1 cellular context compared by ENCODE assay signal in genomic region chr11:134037093-134037908, GRCh38.
TF ChIP-seq lines count a peak whose summit lies in the region.

No MANE protein-coding gene starts in this region.

TF ChIP-seq in HEK293, 187 proteins besides CTCF, POLR2A, EP300 and RAD21 (continued from another document and continues in another):
- TF ChIP-seq, protein P1, sequence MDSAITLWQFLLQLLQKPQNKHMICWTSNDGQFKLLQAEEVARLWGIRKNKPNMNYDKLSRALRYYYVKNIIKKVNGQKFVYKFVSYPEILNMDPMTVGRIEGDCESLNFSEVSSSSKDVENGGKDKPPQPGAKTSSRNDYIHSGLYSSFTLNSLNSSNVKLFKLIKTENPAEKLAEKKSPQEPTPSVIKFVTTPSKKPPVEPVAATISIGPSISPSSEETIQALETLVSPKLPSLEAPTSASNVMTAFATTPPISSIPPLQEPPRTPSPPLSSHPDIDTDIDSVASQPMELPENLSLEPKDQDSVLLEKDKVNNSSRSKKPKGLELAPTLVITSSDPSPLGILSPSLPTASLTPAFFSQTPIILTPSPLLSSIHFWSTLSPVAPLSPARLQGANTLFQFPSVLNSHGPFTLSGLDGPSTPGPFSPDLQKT (IDR thresholded peaks at IDR 0.05; ENCODE audit: borderline replicate concordance, low read depth, low read length), result no peak
- no peak for TF ChIP-seq ZNF174 (tag by site-specific recombination; IDR thresholded peaks at IDR 0.05)
- peak; percentile 52; the same call in 1 of the 2 replicates for TF ChIP-seq PATZ1 (tag by site-specific recombination; IDR thresholded peaks at IDR 0.05)
- 0 out of 2 replicates have a peak, but pooled peaks have one; percentile 23 for TF ChIP-seq ZEB2 (tag by site-specific recombination; IDR thresholded peaks at IDR 0.05)
- TF ChIP-seq ZNF140 (tag by site-specific recombination; IDR thresholded peaks at IDR 0.05), result no peak
- TF ChIP-seq, protein P2, sequence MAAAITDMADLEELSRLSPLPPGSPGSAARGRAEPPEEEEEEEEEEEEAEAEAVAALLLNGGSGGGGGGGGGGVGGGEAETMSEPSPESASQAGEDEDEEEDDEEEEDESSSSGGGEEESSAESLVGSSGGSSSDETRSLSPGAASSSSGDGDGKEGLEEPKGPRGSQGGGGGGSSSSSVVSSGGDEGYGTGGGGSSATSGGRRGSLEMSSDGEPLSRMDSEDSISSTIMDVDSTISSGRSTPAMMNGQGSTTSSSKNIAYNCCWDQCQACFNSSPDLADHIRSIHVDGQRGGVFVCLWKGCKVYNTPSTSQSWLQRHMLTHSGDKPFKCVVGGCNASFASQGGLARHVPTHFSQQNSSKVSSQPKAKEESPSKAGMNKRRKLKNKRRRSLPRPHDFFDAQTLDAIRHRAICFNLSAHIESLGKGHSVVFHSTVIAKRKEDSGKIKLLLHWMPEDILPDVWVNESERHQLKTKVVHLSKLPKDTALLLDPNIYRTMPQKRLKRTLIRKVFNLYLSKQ (tag by site-specific recombination; IDR thresholded peaks at IDR 0.05; ENCODE audit: borderline replicate concordance), result no peak
- no peak for TF ChIP-seq ZNF621 (tag by site-specific recombination; IDR thresholded peaks at IDR 0.05)
- no peak for TF ChIP-seq ZNF585B (tag by site-specific recombination; IDR thresholded peaks at IDR 0.05)
- TF ChIP-seq, protein P3, sequence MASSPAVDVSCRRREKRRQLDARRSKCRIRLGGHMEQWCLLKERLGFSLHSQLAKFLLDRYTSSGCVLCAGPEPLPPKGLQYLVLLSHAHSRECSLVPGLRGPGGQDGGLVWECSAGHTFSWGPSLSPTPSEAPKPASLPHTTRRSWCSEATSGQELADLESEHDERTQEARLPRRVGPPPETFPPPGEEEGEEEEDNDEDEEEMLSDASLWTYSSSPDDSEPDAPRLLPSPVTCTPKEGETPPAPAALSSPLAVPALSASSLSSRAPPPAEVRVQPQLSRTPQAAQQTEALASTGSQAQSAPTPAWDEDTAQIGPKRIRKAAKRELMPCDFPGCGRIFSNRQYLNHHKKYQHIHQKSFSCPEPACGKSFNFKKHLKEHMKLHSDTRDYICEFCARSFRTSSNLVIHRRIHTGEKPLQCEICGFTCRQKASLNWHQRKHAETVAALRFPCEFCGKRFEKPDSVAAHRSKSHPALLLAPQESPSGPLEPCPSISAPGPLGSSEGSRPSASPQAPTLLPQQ (tag by site-specific recombination; IDR thresholded peaks at IDR 0.05), result peak; percentile 44
- no peak for TF ChIP-seq ZNF24 (tag by site-specific recombination; IDR thresholded peaks at IDR 0.05)
- TF ChIP-seq ZNF529 (tag by site-specific recombination; IDR thresholded peaks at IDR 0.05; ENCODE audit: insufficient replicate concordance), result no peak
- no peak for TF ChIP-seq YY2 (tag by site-specific recombination; IDR thresholded peaks at IDR 0.05)
- no peak for TF ChIP-seq HOXD13 (CRISPR knock-in tag; IDR thresholded peaks at IDR 0.05; ENCODE audit: borderline replicate concordance)
- TF ChIP-seq, protein P4, sequence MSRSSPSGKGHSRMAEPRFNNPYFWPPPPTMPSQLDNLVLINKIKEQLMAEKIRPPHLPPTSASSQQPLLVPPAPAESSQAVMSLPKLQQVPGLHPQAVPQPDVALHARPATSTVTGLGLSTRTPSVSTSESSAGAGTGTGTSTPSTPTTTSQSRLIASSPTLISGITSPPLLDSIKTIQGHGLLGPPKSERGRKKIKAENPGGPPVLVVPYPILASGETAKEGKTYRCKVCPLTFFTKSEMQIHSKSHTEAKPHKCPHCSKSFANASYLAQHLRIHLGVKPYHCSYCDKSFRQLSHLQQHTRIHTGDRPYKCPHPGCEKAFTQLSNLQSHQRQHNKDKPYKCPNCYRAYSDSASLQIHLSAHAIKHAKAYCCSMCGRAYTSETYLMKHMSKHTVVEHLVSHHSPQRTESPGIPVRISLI (tag by site-specific recombination; IDR thresholded peaks at IDR 0.05), result no peak
- no peak for TF ChIP-seq ZNF473 (tag by site-specific recombination; IDR thresholded peaks at IDR 0.05)
- TF ChIP-seq ZNF423 (tag by site-specific recombination; IDR thresholded peaks at IDR 0.05), result no peak
- TF ChIP-seq HOXA7 (CRISPR knock-in tag; IDR thresholded peaks at IDR 0.05; ENCODE audit: borderline replicate concordance), result no peak
- peak; percentile 59; the same call in 1 of the 2 replicates for TF ChIP-seq IKZF3 (tag by site-specific recombination; IDR thresholded peaks at IDR 0.05)
- no peak for TF ChIP-seq TRIM28 (IDR thresholded peaks at IDR 0.05; ENCODE audit: borderline replicate concordance, low read length)
- TF ChIP-seq ATF2 (tag by site-specific recombination; IDR thresholded peaks at IDR 0.05; ENCODE audit: low read depth), result no peak
- TF ChIP-seq ZNF48 (tag by site-specific recombination; IDR thresholded peaks at IDR 0.05), result no peak
- TF ChIP-seq ZNF202 (tag by site-specific recombination; IDR thresholded peaks at IDR 0.05; ENCODE audit: borderline replicate concordance), result no peak
- TF ChIP-seq ZNF501 (tag by site-specific recombination; IDR thresholded peaks at IDR 0.05), result no peak
- TF ChIP-seq ZNF777 (tag by site-specific recombination; IDR thresholded peaks at IDR 0.05; ENCODE audit: borderline replicate concordance), result no peak
- TF ChIP-seq RBAK (tag by site-specific recombination; IDR thresholded peaks at IDR 0.05), result no peak
- TF ChIP-seq MZF1 (tag by site-specific recombination; IDR thresholded peaks at IDR 0.05; ENCODE audit: borderline replicate concordance), result no peak
- peak; percentile 78 for TF ChIP-seq EGR2 (tag by site-specific recombination; IDR thresholded peaks at IDR 0.05; ENCODE audit: low read depth)
- no peak for TF ChIP-seq SCRT1 (tag by site-specific recombination; IDR thresholded peaks at IDR 0.05; ENCODE audit: borderline replicate concordance)
- no peak for TF ChIP-seq ZNF610 (tag by site-specific recombination; IDR thresholded peaks at IDR 0.05; ENCODE audit: borderline replicate concordance)
- peak; percentile 90 for TF ChIP-seq ZBTB6 (tag by site-specific recombination; IDR thresholded peaks at IDR 0.05)
- no peak for TF ChIP-seq MYNN (tag by site-specific recombination; IDR thresholded peaks at IDR 0.05; ENCODE audit: borderline replicate concordance)
- no peak for TF ChIP-seq ZNF324 (tag by site-specific recombination; IDR thresholded peaks at IDR 0.05)
- peak; percentile 25; the same call in 1 of the 2 replicates for TF ChIP-seq ZIC2 (tag by site-specific recombination; IDR thresholded peaks at IDR 0.05)
- TF ChIP-seq ZNF132 (tag by site-specific recombination; IDR thresholded peaks at IDR 0.05; ENCODE audit: borderline replicate concordance), result no peak
- TF ChIP-seq ZNF350 (tag by site-specific recombination; IDR thresholded peaks at IDR 0.05), result no peak
- peak; percentile 69; the same call in 1 of the 2 replicates for TF ChIP-seq KLF16 (tag by site-specific recombination; IDR thresholded peaks at IDR 0.05)
- no peak for TF ChIP-seq ZNF660 (tag by site-specific recombination; IDR thresholded peaks at IDR 0.05)
- peak; percentile 57 for TF ChIP-seq PRDM1 (tag by site-specific recombination; IDR thresholded peaks at IDR 0.05)
- no peak for TF ChIP-seq ZNF843 (tag by site-specific recombination; IDR thresholded peaks at IDR 0.05)
- no peak for TF ChIP-seq ZNF776 (tag by site-specific recombination; IDR thresholded peaks at IDR 0.05; ENCODE audit: borderline replicate concordance)
- TF ChIP-seq ZNF639 (tag by site-specific recombination; IDR thresholded peaks at IDR 0.05), result no peak
- peak; percentile 83 for TF ChIP-seq KLF10 (tag by site-specific recombination; IDR thresholded peaks at IDR 0.05)
- no peak for TF ChIP-seq ZNF623 (tag by site-specific recombination; IDR thresholded peaks at IDR 0.05)
- TF ChIP-seq ZNF121 (tag by site-specific recombination; IDR thresholded peaks at IDR 0.05), result no peak
- TF ChIP-seq ZBTB48 (tag by site-specific recombination; IDR thresholded peaks at IDR 0.05), result no peak
- 0 out of 2 replicates have a peak, but pooled peaks have one; percentile 75 for TF ChIP-seq KLF8 (tag by site-specific recombination; IDR thresholded peaks at IDR 0.05)
- TF ChIP-seq ZNF558 (tag by site-specific recombination; IDR thresholded peaks at IDR 0.05), result no peak
- no peak; the same call in 1 of the 2 replicates for TF ChIP-seq WT1 (tag by site-specific recombination; IDR thresholded peaks at IDR 0.05)
- no peak for TF ChIP-seq ZNF311 (tag by site-specific recombination; IDR thresholded peaks at IDR 0.05; ENCODE audit: borderline replicate concordance)
- no peak for TF ChIP-seq ZNF561 (tag by site-specific recombination; IDR thresholded peaks at IDR 0.05; ENCODE audit: borderline replicate concordance)
- no peak for TF ChIP-seq ZBTB10 (tag by site-specific recombination; IDR thresholded peaks at IDR 0.05)
- TF ChIP-seq ZNF416 (tag by site-specific recombination; IDR thresholded peaks at IDR 0.05), result no peak
- TF ChIP-seq SP2 (tag by site-specific recombination; IDR thresholded peaks at IDR 0.05), result peak; percentile 91
- no peak for TF ChIP-seq ZNF488 (tag by site-specific recombination; IDR thresholded peaks at IDR 0.05)
